In genomic region chr10:89838002-89838615, GRCh38 we compare ENCODE assay signal across 9 cellular contexts.
DNase-seq lines count a peak whose midpoint lies in the region; ATAC-seq, FAIRE-seq and TF ChIP-seq lines count a peak whose summit lies in the region.
"Had no signal": no experiment of that assay in that cellular context is flagged by ENCODE, and none has a peak within 500 bp of the region (broad histone marks: within the 10 kb centered on the region; RNA-seq: fewer than 3 reads in every experiment).

No MANE protein-coding gene starts in this region.

- intact Hi-C loops in activated B cell treated with CpG ODN at 0.5 μM for 24 hours (cut with micrococcal nuclease) (no loop called here), Right ventricle myocardium superior (cut with DNase I) (no loop called here)

- no peak for TF ChIP-seq POLR2A in GM18505 (IDR thresholded peaks at IDR 0.05; ENCODE audit: borderline replicate concordance, extremely low read depth, insufficient read depth, insufficient read length)

- H3K27ac ChIP-seq in small intestine (ENCODE audit: low read depth in 1 of 2, low read length in 1 of 2): peak overlapping the region; percentile 2 to 55

- H3K27me3 ChIP-seq in small intestine (ENCODE audit: control insufficient read depth in 2 of 2, insufficient read depth in 2 of 2, low read length in 2 of 2): peaks cover 0 to 3% of the 10 kb centered on the region in 2 donors

- CTCF ChIA-PET in activated B cell treated with CpG ODN at 0.5 μM for 24 hours (lab: Charles Lee): no interaction called here

- WGBS in small intestine, 3 donors: 33 to 38% (median 34%) methylated on average over 27 of the region's 27 CpGs

- peak overlapping the region; percentile 83 for H3K4me3 Mint-ChIP-seq in activated B cell treated with CpG ODN at 0.5 μM for 24 hours

- H3K4me3 ChIP-seq in small intestine (ENCODE audit: low read depth in 1 of 2, low read length in 2 of 2): peak overlapping the region; percentile 52 to 65

- TF ChIP-seq CTCF in activated B cell treated with CpG ODN at 0.5 μM for 24 hours (IDR thresholded peaks at IDR 0.05): no peak

- ATAC-seq in GM18511 (IDR thresholded peaks at IDR 0.05; ENCODE audit: unreplicated experiment): peak; percentile 29
- no peak for ATAC-seq in activated B cell treated with CpG ODN at 0.5 μM for 24 hours (ENCODE audit: low read depth)
- ATAC-seq in Right ventricle myocardium superior (ENCODE audit: poor library complexity): peak; percentile 49
- no peak for ATAC-seq in GM18505 (IDR thresholded peaks at IDR 0.05; ENCODE audit: unreplicated experiment)

- H3K9me3 Mint-ChIP-seq in activated B cell treated with CpG ODN at 0.5 μM for 24 hours: no peaks in the 10 kb centered on the region

- peaks cover 21% of the 10 kb centered on the region for H3K4me1 Mint-ChIP-seq in activated B cell treated with CpG ODN at 0.5 μM for 24 hours

- H3K36me3 Mint-ChIP-seq in activated B cell treated with CpG ODN at 0.5 μM for 24 hours (ENCODE audit: low read depth): no peaks in the 10 kb centered on the region

- H3K9me3 ChIP-seq in small intestine (ENCODE audit: control insufficient read depth, low read depth): no peaks in the 10 kb centered on the region

- no peaks in the 10 kb centered on the region for H3K4me1 ChIP-seq in small intestine (ENCODE audit: control insufficient read depth in 2 of 2, insufficient read depth in 1 of 2, low read depth in 1 of 2, low read length in 1 of 2)

- H3K27me3 Mint-ChIP-seq in activated B cell treated with CpG ODN at 0.5 μM for 24 hours: peaks cover 3% of the 10 kb centered on the region

- POLR2A ChIA-PET in activated B cell treated with CpG ODN at 0.5 μM for 24 hours (lab: Charles Lee): interaction anchor here (1.6 to 2.7 kb wide), 3 partner anchors 9 to 51 kb away, joined by 4 to 6 read pairs (median 6); no protein-coding TSS in a partner anchor

- no peaks in the 10 kb centered on the region for H3K36me3 ChIP-seq in small intestine (ENCODE audit: control insufficient read depth in 2 of 2, insufficient read depth in 2 of 2, low read length in 2 of 2)

- DNase-seq in activated B cell treated with CpG ODN at 0.5 μM for 24 hours (no peak), Right ventricle myocardium superior (no peak), small intestine (no peak), NCI-H1436 (lab: John Stamatoyannopoulos, UW) (no peak), hippocampal formation (lab: John Stamatoyannopoulos, UW) (no peak), NK-92 (lab: John Stamatoyannopoulos, UW; ENCODE audit: unreplicated experiment) (no peak)
- DNase-seq: mesendoderm had no signal

- peak overlapping the region; percentile 75 for H3K27ac Mint-ChIP-seq in activated B cell treated with CpG ODN at 0.5 μM for 24 hours

- no peak for FAIRE-seq in small intestine (lab: Jason Lieb, UNC)

Comparison
In these comparisons a context has a peak if more than half of its experiments do, and no peak if none do; other contexts are left out.
1. ATAC-seq: peak in GM18511 (single experiment) and Right ventricle myocardium superior (single experiment); none in activated B cell treated with CpG ODN at 0.5 μM for 24 hours (single experiment) and GM18505 (single experiment).